2 cellular contexts compared by ENCODE assay signal in the genomic region with DNA sequence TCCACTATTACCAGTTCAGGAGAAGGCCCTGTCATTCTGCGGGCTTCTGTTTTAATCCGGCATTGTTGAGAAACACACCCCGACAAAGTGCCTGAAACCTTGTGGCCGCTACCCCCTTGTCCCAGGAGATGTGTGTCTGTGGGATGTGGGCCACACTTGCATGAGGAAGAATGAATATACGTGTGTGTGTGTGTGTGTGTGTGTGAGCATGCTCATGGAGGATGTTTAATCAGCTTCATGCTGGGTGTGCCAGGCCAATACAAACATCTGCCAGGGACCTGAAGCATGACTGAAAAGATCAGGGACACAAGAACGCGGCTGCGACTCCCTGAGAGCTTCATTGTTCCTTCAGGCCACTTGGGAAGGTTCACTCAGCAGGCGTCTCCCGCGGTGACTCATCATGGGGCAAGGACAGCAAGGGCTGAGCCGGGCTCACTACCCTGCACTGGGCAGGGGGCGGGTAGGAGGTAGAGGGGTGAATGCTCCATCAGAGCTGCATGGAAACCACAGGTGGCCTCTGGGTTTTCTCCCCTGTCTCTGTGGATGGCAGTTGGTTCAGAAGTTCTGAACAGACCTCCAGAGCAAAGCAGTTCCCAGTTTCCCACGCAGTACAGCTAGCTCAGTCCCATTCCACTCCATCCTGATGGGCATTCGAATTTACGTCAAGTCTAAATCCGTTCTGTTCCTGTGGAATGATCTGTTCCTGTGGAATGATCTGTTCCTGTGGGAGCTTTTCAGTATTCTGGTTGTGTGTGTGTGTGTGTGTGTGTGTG.
TF ChIP-seq lines count a peak whose summit lies in the region.

No MANE protein-coding gene starts in this region.

TF ChIP-seq in Ishikawa, 13 proteins besides CTCF, POLR2A, EP300 and RAD21 (continued from another document):
- TF ChIP-seq, protein P1, sequence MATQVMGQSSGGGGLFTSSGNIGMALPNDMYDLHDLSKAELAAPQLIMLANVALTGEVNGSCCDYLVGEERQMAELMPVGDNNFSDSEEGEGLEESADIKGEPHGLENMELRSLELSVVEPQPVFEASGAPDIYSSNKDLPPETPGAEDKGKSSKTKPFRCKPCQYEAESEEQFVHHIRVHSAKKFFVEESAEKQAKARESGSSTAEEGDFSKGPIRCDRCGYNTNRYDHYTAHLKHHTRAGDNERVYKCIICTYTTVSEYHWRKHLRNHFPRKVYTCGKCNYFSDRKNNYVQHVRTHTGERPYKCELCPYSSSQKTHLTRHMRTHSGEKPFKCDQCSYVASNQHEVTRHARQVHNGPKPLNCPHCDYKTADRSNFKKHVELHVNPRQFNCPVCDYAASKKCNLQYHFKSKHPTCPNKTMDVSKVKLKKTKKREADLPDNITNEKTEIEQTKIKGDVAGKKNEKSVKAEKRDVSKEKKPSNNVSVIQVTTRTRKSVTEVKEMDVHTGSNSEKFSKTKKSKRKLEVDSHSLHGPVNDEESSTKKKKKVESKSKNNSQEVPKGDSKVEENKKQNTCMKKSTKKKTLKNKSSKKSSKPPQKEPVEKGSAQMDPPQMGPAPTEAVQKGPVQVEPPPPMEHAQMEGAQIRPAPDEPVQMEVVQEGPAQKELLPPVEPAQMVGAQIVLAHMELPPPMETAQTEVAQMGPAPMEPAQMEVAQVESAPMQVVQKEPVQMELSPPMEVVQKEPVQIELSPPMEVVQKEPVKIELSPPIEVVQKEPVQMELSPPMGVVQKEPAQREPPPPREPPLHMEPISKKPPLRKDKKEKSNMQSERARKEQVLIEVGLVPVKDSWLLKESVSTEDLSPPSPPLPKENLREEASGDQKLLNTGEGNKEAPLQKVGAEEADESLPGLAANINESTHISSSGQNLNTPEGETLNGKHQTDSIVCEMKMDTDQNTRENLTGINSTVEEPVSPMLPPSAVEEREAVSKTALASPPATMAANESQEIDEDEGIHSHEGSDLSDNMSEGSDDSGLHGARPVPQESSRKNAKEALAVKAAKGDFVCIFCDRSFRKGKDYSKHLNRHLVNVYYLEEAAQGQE (IDR thresholded peaks at IDR 0.05; ENCODE audit: low read depth), result no peak
- no peak for TF ChIP-seq EGR1 (IDR thresholded peaks at IDR 0.05)
- peak; percentile 67; the same call in 1 of the 2 replicates for TF ChIP-seq FOXM1 (IDR thresholded peaks at IDR 0.05; ENCODE audit: borderline replicate concordance, low read depth)
- TF ChIP-seq, protein P2, sequence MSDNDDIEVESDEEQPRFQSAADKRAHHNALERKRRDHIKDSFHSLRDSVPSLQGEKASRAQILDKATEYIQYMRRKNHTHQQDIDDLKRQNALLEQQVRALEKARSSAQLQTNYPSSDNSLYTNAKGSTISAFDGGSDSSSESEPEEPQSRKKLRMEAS (IDR thresholded peaks at IDR 0.05), result peak; percentile 86
- peak; percentile 65 for TF ChIP-seq YY1 (IDR thresholded peaks at IDR 0.05; ENCODE audit: low read depth)
TF ChIP-seq in Ishikawa: peak in this region for 8.

TF ChIP-seq in neural cell, 6 proteins besides CTCF, POLR2A, EP300 and RAD21 (continued from another document):
- TF ChIP-seq, protein P1 (IDR thresholded peaks at IDR 0.05; ENCODE audit: borderline replicate concordance), result no peak
